ENCODE assay signal across 1 cellular context in the genomic region with DNA sequence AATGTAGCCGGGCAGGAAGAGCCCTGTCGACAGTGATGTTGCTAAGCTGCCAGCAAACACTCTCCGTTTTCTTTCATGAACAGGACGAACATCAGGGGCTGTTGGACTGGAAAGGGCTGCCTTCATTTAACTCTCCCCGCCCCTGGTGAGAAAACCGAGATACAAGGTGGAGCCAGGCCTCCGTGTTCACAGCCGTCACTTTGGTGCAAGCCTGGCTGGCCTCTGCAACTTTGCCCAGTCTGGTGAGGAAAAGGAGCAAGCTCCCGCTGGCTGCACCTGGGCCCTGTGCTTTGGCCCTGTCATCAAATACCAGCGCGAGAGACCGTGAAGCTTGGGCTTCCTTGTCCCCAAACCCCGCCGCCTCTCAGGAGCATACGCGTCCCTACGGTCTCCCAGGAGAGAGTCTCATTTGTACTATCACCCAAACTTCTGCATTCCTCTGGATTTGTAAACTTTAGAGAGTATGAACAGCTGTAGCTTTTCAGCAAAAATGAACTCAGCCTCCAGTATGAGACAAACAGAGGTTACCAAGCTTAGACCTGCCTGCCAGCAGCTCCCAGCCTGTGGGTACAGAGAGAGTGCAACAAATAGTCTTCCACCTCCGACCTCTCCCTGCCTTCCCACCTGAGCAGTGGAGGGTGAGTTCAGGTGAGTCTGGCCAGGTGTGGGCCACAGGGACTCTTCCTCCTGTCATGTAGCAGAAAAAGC.
TF ChIP-seq lines count a peak whose summit lies in the region.

No MANE protein-coding gene starts in this region.

TF ChIP-seq in IMR-90, 13 proteins besides CTCF, POLR2A, EP300 and RAD21:
- TF ChIP-seq SMC3 (IDR thresholded peaks at IDR 0.05; ENCODE audit: low read depth, low read length) (no peak), MAFK (IDR thresholded peaks at IDR 0.05; ENCODE audit: low read depth, low read length) (no peak), RCOR1 (IDR thresholded peaks at IDR 0.05; ENCODE audit: insufficient replicate concordance, low read length) (no peak), NFE2L2 (IDR thresholded peaks at IDR 0.05; ENCODE audit: low read depth, low read length) (no peak), FOS (IDR thresholded peaks at IDR 0.05; ENCODE audit: low read depth, low read length) (no peak), MXI1 (IDR thresholded peaks at IDR 0.05; ENCODE audit: borderline replicate concordance, low read depth, low read length) (no peak), CEBPB (IDR thresholded peaks at IDR 0.05; ENCODE audit: low read depth, low read length) (no peak), BHLHE40 (IDR thresholded peaks at IDR 0.05; ENCODE audit: low read depth, low read length) (no peak), RFX5 (IDR thresholded peaks at IDR 0.05; ENCODE audit: low read depth, low read length) (no peak), CHD1 (IDR thresholded peaks at IDR 0.05; ENCODE audit: low read depth, low read length) (no peak), MAZ (IDR thresholded peaks at IDR 0.05; ENCODE audit: borderline replicate concordance, low read depth, low read length) (no peak)
- TF ChIP-seq, protein P1, sequence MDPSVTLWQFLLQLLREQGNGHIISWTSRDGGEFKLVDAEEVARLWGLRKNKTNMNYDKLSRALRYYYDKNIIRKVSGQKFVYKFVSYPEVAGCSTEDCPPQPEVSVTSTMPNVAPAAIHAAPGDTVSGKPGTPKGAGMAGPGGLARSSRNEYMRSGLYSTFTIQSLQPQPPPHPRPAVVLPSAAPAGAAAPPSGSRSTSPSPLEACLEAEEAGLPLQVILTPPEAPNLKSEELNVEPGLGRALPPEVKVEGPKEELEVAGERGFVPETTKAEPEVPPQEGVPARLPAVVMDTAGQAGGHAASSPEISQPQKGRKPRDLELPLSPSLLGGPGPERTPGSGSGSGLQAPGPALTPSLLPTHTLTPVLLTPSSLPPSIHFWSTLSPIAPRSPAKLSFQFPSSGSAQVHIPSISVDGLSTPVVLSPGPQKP (IDR thresholded peaks at IDR 0.05; ENCODE audit: borderline replicate concordance, low read depth, low read length): no peak
- TF ChIP-seq, protein P2, sequence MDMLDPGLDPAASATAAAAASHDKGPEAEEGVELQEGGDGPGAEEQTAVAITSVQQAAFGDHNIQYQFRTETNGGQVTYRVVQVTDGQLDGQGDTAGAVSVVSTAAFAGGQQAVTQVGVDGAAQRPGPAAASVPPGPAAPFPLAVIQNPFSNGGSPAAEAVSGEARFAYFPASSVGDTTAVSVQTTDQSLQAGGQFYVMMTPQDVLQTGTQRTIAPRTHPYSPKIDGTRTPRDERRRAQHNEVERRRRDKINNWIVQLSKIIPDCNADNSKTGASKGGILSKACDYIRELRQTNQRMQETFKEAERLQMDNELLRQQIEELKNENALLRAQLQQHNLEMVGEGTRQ (IDR thresholded peaks at IDR 0.05; ENCODE audit: low read depth, low read length): no peak
